1 cellular context compared by ENCODE assay signal in genomic region chr2:39227628-39228412, GRCh38.
A peak's percentile ranks its signal among the peaks of the same experiment; 100 is the strongest.
TF ChIP-seq lines count a peak whose summit lies in the region.

No MANE protein-coding gene starts in this region.

TF ChIP-seq in HepG2, 621 proteins besides CTCF, POLR2A, EP300 and RAD21 (continued from another document and continues in another):
- TF ChIP-seq HNF1B (CRISPR knock-in tag; IDR thresholded peaks at IDR 0.05) (peak; percentile 54), MAFF (IDR thresholded peaks at IDR 0.05; ENCODE audit: low read depth, low read length) (peak; percentile 55; the same call in 1 of the 2 replicates), ZNF563 (CRISPR knock-in tag; IDR thresholded peaks at IDR 0.05) (0 out of 2 replicates have a peak, but pooled peaks have one; percentile 26), GMEB1 (CRISPR knock-in tag; IDR thresholded peaks at IDR 0.05; ENCODE audit: borderline replicate concordance) (peak; percentile 14; the same call in 1 of the 2 replicates), PAXIP1 (CRISPR knock-in tag; conservative IDR thresholded peaks at IDR 0.05) (no peak), TBL1XR1 (IDR thresholded peaks at IDR 0.05; ENCODE audit: borderline replicate concordance, low read length, partially characterized antibody) (no peak), ZNF740 (CRISPR knock-in tag; IDR thresholded peaks at IDR 0.05) (no peak), FOSL1 (CRISPR knock-in tag; IDR thresholded peaks at IDR 0.05; ENCODE audit: borderline replicate concordance) (no peak), THAP8 (CRISPR knock-in tag; IDR thresholded peaks at IDR 0.05; ENCODE audit: borderline replicate concordance) (no peak), ZNF788 (CRISPR knock-in tag; IDR thresholded peaks at IDR 0.05; ENCODE audit: borderline replicate concordance) (peak; percentile 57; the same call in 1 of the 2 replicates), ZNF652 (CRISPR knock-in tag; IDR thresholded peaks at IDR 0.05; ENCODE audit: borderline replicate concordance, low read depth) (no peak), CEBPG (CRISPR knock-in tag; IDR thresholded peaks at IDR 0.05) (peak; percentile 2; the same call in 1 of the 2 replicates), AHDC1 (CRISPR knock-in tag; IDR thresholded peaks at IDR 0.05; ENCODE audit: borderline replicate concordance) (no peak), POLR2AphosphoS5 (IDR thresholded peaks at IDR 0.05; ENCODE audit: low read depth, low read length) (no peak), HNF1A (IDR thresholded peaks at IDR 0.05; ENCODE audit: low read depth) (no peak), HNF1A (CRISPR knock-in tag; IDR thresholded peaks at IDR 0.05; ENCODE audit: borderline replicate concordance) (no peak), NR0B2 (CRISPR knock-in tag; IDR thresholded peaks at IDR 0.05) (no peak), ZGPAT (CRISPR knock-in tag; IDR thresholded peaks at IDR 0.05) (peak; percentile 64; the same call in 1 of the 2 replicates), FOXJ3 (CRISPR knock-in tag; IDR thresholded peaks at IDR 0.05; ENCODE audit: borderline replicate concordance) (no peak; the same call in 1 of the 2 replicates), IKZF4 (CRISPR knock-in tag; IDR thresholded peaks at IDR 0.05; ENCODE audit: borderline replicate concordance, low read depth, not compliant biosample characterization) (peak; percentile 21), ZNF512 (CRISPR knock-in tag; IDR thresholded peaks at IDR 0.05) (no peak), PCBP2 (optimal IDR thresholded peaks at IDR 0.05; ENCODE audit: low read depth, low read length, poor library complexity, severe bottlenecking) (no peak), DPF2 (CRISPR knock-in tag; IDR thresholded peaks at IDR 0.05; ENCODE audit: borderline replicate concordance, low read depth) (no peak), MAZ (IDR thresholded peaks at IDR 0.05; ENCODE audit: borderline replicate concordance, low read depth, low read length) (no peak), MAZ (CRISPR knock-in tag; IDR thresholded peaks at IDR 0.05; ENCODE audit: low read depth) (peak; percentile 19; the same call in 1 of the 2 replicates), KMT2A (CRISPR knock-in tag; IDR thresholded peaks at IDR 0.05) (peak; percentile 65; the same call in 1 of the 2 replicates), ZNF180 (CRISPR knock-in tag; IDR thresholded peaks at IDR 0.05; ENCODE audit: borderline replicate concordance, low read depth) (no peak), PBX2 (CRISPR knock-in tag; IDR thresholded peaks at IDR 0.05) (no peak), SMAD3 (CRISPR knock-in tag; IDR thresholded peaks at IDR 0.05) (peak; percentile 86; the same call in 1 of the 2 replicates), SOX6 (IDR thresholded peaks at IDR 0.05) (no peak), SOX6 (CRISPR knock-in tag; IDR thresholded peaks at IDR 0.05) (peak; percentile 9; the same call in 1 of the 2 replicates)
